In the genomic region with DNA sequence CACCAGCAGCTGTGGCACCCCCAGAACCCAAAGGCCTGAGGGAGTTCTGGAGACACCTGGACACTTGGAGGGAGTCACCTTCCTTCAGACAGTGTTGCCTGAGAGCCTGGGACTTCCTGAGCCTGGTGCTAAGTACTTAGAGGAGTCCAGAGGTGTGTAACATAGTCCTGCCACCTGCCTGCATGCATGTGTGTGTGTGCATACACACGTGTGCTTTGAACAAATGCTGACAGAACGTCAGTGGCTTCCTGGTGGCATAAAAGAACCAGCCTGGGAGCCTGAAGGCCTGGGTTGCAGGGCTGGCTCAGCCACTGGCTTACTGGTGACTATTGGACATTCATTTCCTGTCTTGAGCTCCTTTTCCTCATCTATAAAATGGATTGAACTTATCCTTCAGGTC, we compare ENCODE assay signal across 19 cellular contexts. TPM values are rescaled to one million over a fixed set of nuclear protein-coding genes. Genes with fewer than 3 reads are reported as not detected.
A peak's percentile ranks its signal among the peaks of the same experiment; 100 is the strongest.
DNase-seq lines count a peak whose midpoint lies in the region; ATAC-seq and TF ChIP-seq lines count a peak whose summit lies in the region.
"Had no signal": no experiment of that assay in that cellular context is flagged by ENCODE, and none has a peak within 500 bp of the region (broad histone marks: within the 10 kb centered on the region; RNA-seq: fewer than 3 reads in every experiment).

No MANE protein-coding gene starts in this region.

- H4K20me1 ChIP-seq in BLaER1 treated with 17β-estradiol and CSF1 and Interleukin-3, amounts not matched to agents 10 nM and 100 nM, result no peaks in the 10 kb centered on the region
- H4K20me1 ChIP-seq in IMR-90 (ENCODE audit: insufficient read depth, low read length), result no peaks in the 10 kb centered on the region

- no peak overlapping the region for H3K27ac ChIP-seq in BLaER1 treated with 17β-estradiol and CSF1 and Interleukin-3, amounts not matched to agents 10 nM and 100 nM
- no peak overlapping the region for H3K27ac ChIP-seq in IMR-90 (ENCODE audit: insufficient read depth, low read length)
- H3K27ac ChIP-seq: HL-60 had no signal

- H2AK5ac ChIP-seq in IMR-90 (ENCODE audit: low read depth, low read length), result no peak overlapping the region

- H3K9me3 Mint-ChIP-seq in natural killer cell treated with Interleukin-12 subunit alpha and Interleukin-12 subunit beta and Interleukin-15 and Interleukin-18, amount 100 ng/mL, for 72 hours, result no peaks in the 10 kb centered on the region
- H3K9me3 Mint-ChIP-seq: CD14-positive monocyte; CD4-positive, alpha-beta memory T cell; GM23338; IgD-negative memory B cell had no signal

- H3K4me3 ChIP-seq in BLaER1 treated with 17β-estradiol and CSF1 and Interleukin-3, amounts not matched to agents 10 nM and 100 nM, result no peak overlapping the region
- no peak overlapping the region for H3K4me3 ChIP-seq in IMR-90 (ENCODE audit: insufficient read depth, low read depth, low read length)
- H3K4me3 ChIP-seq: GM23338 had no signal

- H3K4me1 Mint-ChIP-seq in natural killer cell treated with Interleukin-12 subunit alpha and Interleukin-12 subunit beta and Interleukin-15 and Interleukin-18, amount 100 ng/mL, for 72 hours (ENCODE audit: low read depth in 2 of 2), result no peaks in the 10 kb centered on the region
- H3K4me1 Mint-ChIP-seq: CD14-positive monocyte; CD4-positive, alpha-beta memory T cell; IgD-negative memory B cell had no signal

- DNase-seq in IMR-90, result no peak
- no peak for DNase-seq in T-helper 1 cell
- no peak for DNase-seq in NCI-H2081 treated with DMSO at 0.1 percent for 48 hours (lab: John Stamatoyannopoulos, UW)
- DNase-seq in natural killer cell treated with Interleukin-12 subunit alpha and Interleukin-12 subunit beta and Interleukin-15 and Interleukin-18, amount 100 ng/mL, for 72 hours (ENCODE audit: low spot score), result no peak
- DNase-seq: ACHN; BE2C; Calu3; CD4-positive, alpha-beta memory T cell; GDM1; HCEC 1CT; KG1 had no signal

- TF ChIP-seq POLR2A in IMR-90 (IDR thresholded peaks at IDR 0.05; ENCODE audit: low read depth, low read length), result no peak

- H3K18ac ChIP-seq in IMR-90 (ENCODE audit: low read depth, low read length), result no peak overlapping the region

- no peak for TF ChIP-seq RAD21 in IMR-90 (IDR thresholded peaks at IDR 0.05; ENCODE audit: low read length)

- no peak overlapping the region for H2BK120ac ChIP-seq in IMR-90 (ENCODE audit: low read depth, low read length)

- 50% methylated on average over 1 of the region's 2 CpGs; no CpG with 5 or more reads in 1 of the 2 experiments for WGBS in IMR-90 (ENCODE audit: extremely low coverage in 2 of 2, insufficient read length in 1 of 2), 2 experiments

- in situ Hi-C loops in IMR-90 (cut with MboI; ENCODE audit: low sequenced_read_pairs), result loop anchor here (5.0 kb wide), 1 partner anchor 38 kb away; no protein-coding TSS in a partner anchor

- no peaks in the 10 kb centered on the region for H3K36me3 Mint-ChIP-seq in natural killer cell treated with Interleukin-12 subunit alpha and Interleukin-12 subunit beta and Interleukin-15 and Interleukin-18, amount 100 ng/mL, for 72 hours
- H3K36me3 Mint-ChIP-seq: CD14-positive monocyte; CD4-positive, alpha-beta memory T cell; IgD-negative memory B cell had no signal

- H4K5ac ChIP-seq in IMR-90 (ENCODE audit: low read depth, low read length), result no peak overlapping the region

- no peaks in the 10 kb centered on the region for H3K27me3 ChIP-seq in BLaER1 treated with 17β-estradiol and CSF1 and Interleukin-3, amounts not matched to agents 10 nM and 100 nM
- H3K27me3 ChIP-seq in IMR-90 (ENCODE audit: control insufficient read depth, insufficient read depth, low read length), result peaks cover 16% of the 10 kb centered on the region
- H3K27me3 ChIP-seq: BE2C had no signal

- no peak overlapping the region for H3K23ac ChIP-seq in IMR-90 (ENCODE audit: low read depth, low read length)

- H3K14ac ChIP-seq in IMR-90 (replicated peaks; ENCODE audit: low read depth, low read length), result no peak overlapping the region

- H4K8ac ChIP-seq in IMR-90 (ENCODE audit: low read depth in 2 of 2, low read length in 2 of 2), result no peak overlapping the region

- ATAC-seq in IMR-90 (ENCODE audit: low read depth) (no peak), esophagus mucosa (peak; percentile 72)
- no peak for ATAC-seq in natural killer cell treated with Interleukin-12 subunit alpha and Interleukin-12 subunit beta and Interleukin-15 and Interleukin-18, amount 100 ng/mL, for 72 hours
- ATAC-seq: GM23338 had no signal

- no peak overlapping the region for H3K27ac Mint-ChIP-seq in natural killer cell treated with Interleukin-12 subunit alpha and Interleukin-12 subunit beta and Interleukin-15 and Interleukin-18, amount 100 ng/mL, for 72 hours
- H3K27ac Mint-ChIP-seq: CD14-positive monocyte; CD4-positive, alpha-beta memory T cell; GM23338; IgD-negative memory B cell had no signal

- no peak overlapping the region for H2AFZ ChIP-seq in IMR-90 (replicated peaks; ENCODE audit: low read length, poor library complexity)
- H2AFZ ChIP-seq: GM23338 had no signal

- intact Hi-C loops in IMR-90 (cut with micrococcal nuclease), result no loop called here

- BruUV-seq in IMR-90 (replicated peaks; lab: Mats Ljungman, UMichigan), result no TSS peak

- H3K4ac ChIP-seq in IMR-90 (ENCODE audit: low read depth, low read length), result no peak overlapping the region

- no peak overlapping the region for H3K56ac ChIP-seq in IMR-90 (ENCODE audit: extremely low read depth, insufficient read depth, low read length)

- no peak overlapping the region for H4K91ac ChIP-seq in IMR-90 (ENCODE audit: insufficient read depth, low read depth, low read length)

- H3K4me1 ChIP-seq in BLaER1 treated with 17β-estradiol and CSF1 and Interleukin-3, amounts not matched to agents 10 nM and 100 nM, result peaks cover 25 to 93% (median 73%) of the 10 kb centered on the region in 10 experiments
- H3K4me1 ChIP-seq in IMR-90 (ENCODE audit: control insufficient read depth, insufficient read depth, low read length), result peaks cover 3% of the 10 kb centered on the region
- H3K4me1 ChIP-seq: BE2C had no signal

- H3K27me3 Mint-ChIP-seq in natural killer cell treated with Interleukin-12 subunit alpha and Interleukin-12 subunit beta and Interleukin-15 and Interleukin-18, amount 100 ng/mL, for 72 hours, result peaks cover 6 to 7% of the 10 kb centered on the region in 2 donors

- H2BK15ac ChIP-seq in IMR-90 (ENCODE audit: low read depth, low read length), result no peak overlapping the region

- H2BK5ac ChIP-seq in IMR-90 (ENCODE audit: low read depth, low read length, poor library complexity, severe bottlenecking), result no peak overlapping the region

- peak overlapping the region in 7 of 11 experiments; percentile 10 to 90 (median 77); a peak in 8 of 22 replicates for H3K4me2 ChIP-seq in BLaER1 treated with 17β-estradiol and CSF1 and Interleukin-3, amounts not matched to agents 10 nM and 100 nM
- no peak overlapping the region for H3K4me2 ChIP-seq in IMR-90 (ENCODE audit: low read depth, low read length)
- H3K4me2 ChIP-seq: GM23338 had no signal

- CTCF ChIA-PET in IMR-90 (lab: Yijun Ruan, JAX), result no interaction called here

- no peak for TF ChIP-seq CTCF in IMR-90 (conservative IDR thresholded peaks at IDR 0.05; ENCODE audit: low read depth, low read length)

- peaks cover 0 to 6% (median 0%) of the 10 kb centered on the region in 11 experiments; a peak in 6 of 22 replicates for H3K9me3 ChIP-seq in BLaER1 treated with 17β-estradiol and CSF1 and Interleukin-3, amounts not matched to agents 10 nM and 100 nM (replicated peaks in 1 of 11)
- no peaks in the 10 kb centered on the region for H3K9me3 ChIP-seq in IMR-90 (ENCODE audit: control insufficient read depth, insufficient read depth, low read length)
- H3K9me3 ChIP-seq: BE2C had no signal

- H3K9me1 ChIP-seq in IMR-90 (ENCODE audit: insufficient read depth, low read length), result peaks cover 16% of the 10 kb centered on the region

- H3K36me3 ChIP-seq in BLaER1 treated with 17β-estradiol and CSF1 and Interleukin-3, amounts not matched to agents 10 nM and 100 nM, result peaks cover 0 to 7% (median 0%) of the 10 kb centered on the region in 11 experiments; a peak in 3 of 22 replicates
- no peaks in the 10 kb centered on the region for H3K36me3 ChIP-seq in IMR-90 (ENCODE audit: control insufficient read depth, insufficient read depth, low read length)
- H3K36me3 ChIP-seq: BE2C had no signal

- dilution Hi-C loops in IMR-90 (cut with HindIII; ENCODE audit: low sequenced_read_pairs, unreplicated experiment), result no loop called here

- POLR2A ChIA-PET in IMR-90 (lab: Charles Lee; ENCODE audit: unreplicated experiment), result no interaction called here

- H2AK9ac ChIP-seq in IMR-90 (replicated peaks; ENCODE audit: low read depth, low read length, poor library complexity), result peak overlapping the region; percentile 73

- H3K79me1 ChIP-seq in IMR-90 (ENCODE audit: low read depth in 1 of 2, low read length in 2 of 2), result no peaks in the 10 kb centered on the region

- no peak overlapping the region for H3K4me3 Mint-ChIP-seq in natural killer cell treated with Interleukin-12 subunit alpha and Interleukin-12 subunit beta and Interleukin-15 and Interleukin-18, amount 100 ng/mL, for 72 hours
- H3K4me3 Mint-ChIP-seq: CD14-positive monocyte; CD4-positive, alpha-beta memory T cell; GM23338; IgD-negative memory B cell had no signal

- H3K9ac ChIP-seq in BLaER1 treated with 17β-estradiol and CSF1 and Interleukin-3, amounts not matched to agents 10 nM and 100 nM, result no peak overlapping the region
- no peak overlapping the region for H3K9ac ChIP-seq in IMR-90 (ENCODE audit: low read depth, low read length)

- no peak overlapping the region for H2BK20ac ChIP-seq in IMR-90 (ENCODE audit: low read depth, low read length)

RNA-seq across cellular contexts. Expression of gene CPN2, which starts 3.2 kb away (rescaled TPM):
- total RNA-seq in IMR-90 (2012; rRNA removed) (not detected in 2 replicates), esophagus mucosa (not detected)
- 0.07 TPM in 2 replicates for polyA plus RNA-seq in IMR-90 (2012; rRNA removed)
- polyA plus RNA-seq in IMR-90 (2012; cell fraction: cytosol; rRNA removed), result 0.10 TPM in 1 of 2 replicates, not detected in the other
- polyA plus RNA-seq in IMR-90 (2012; cell fraction: nucleus; rRNA removed; ENCODE audit: low replicate concordance), result 0.11 and 0.21 TPM in 2 replicates
- total RNA-seq in natural killer cell treated with Interleukin-12 subunit alpha and Interleukin-12 subunit beta and Interleukin-15 and Interleukin-18, amount 100 ng/mL, for 72 hours, result not detected
- total RNA-seq: Calu3; CD4-positive, alpha-beta memory T cell; Daoy; HT1080 had no signal
- polyA plus RNA-seq: CD14-positive monocyte; CD4-positive, alpha-beta memory T cell; IgD-negative memory B cell had no signal

RNA-seq across cellular contexts. Expression of gene LRRC15, which starts 15.2 kb away (rescaled TPM):
- 2.5 and 3.3 TPM in 2 replicates for total RNA-seq in IMR-90 (2012; rRNA removed)
- 9.0 and 9.7 TPM in 2 replicates for polyA plus RNA-seq in IMR-90 (2012; rRNA removed)
- polyA plus RNA-seq in IMR-90 (2012; cell fraction: cytosol; rRNA removed), result 3.9 and 6.9 TPM in 2 replicates
- polyA plus RNA-seq in IMR-90 (2012; cell fraction: nucleus; rRNA removed; ENCODE audit: low replicate concordance), result 4.2 TPM in 2 replicates
- total RNA-seq in esophagus mucosa, result 0.04 TPM
- total RNA-seq in natural killer cell treated with Interleukin-12 subunit alpha and Interleukin-12 subunit beta and Interleukin-15 and Interleukin-18, amount 100 ng/mL, for 72 hours, result not detected
- total RNA-seq: Calu3; CD4-positive, alpha-beta memory T cell had no signal
- polyA plus RNA-seq: CD14-positive monocyte; CD4-positive, alpha-beta memory T cell; IgD-negative memory B cell had no signal

RNA-seq across cellular contexts. Expression of gene GP5, which starts 44.8 kb away (rescaled TPM):
- total RNA-seq in IMR-90 (2012; rRNA removed) (under 0.01 TPM in 2 replicates), esophagus mucosa (0.08 TPM)
- 0.12 and 0.16 TPM in 2 replicates for polyA plus RNA-seq in IMR-90 (2012; rRNA removed)
- polyA plus RNA-seq in IMR-90 (2012; cell fraction: cytosol; rRNA removed), result 0.01 and 0.09 TPM in 2 replicates
- polyA plus RNA-seq in IMR-90 (2012; cell fraction: nucleus; rRNA removed; ENCODE audit: low replicate concordance), result 0.34 and 0.40 TPM in 2 replicates
- total RNA-seq in natural killer cell treated with Interleukin-12 subunit alpha and Interleukin-12 subunit beta and Interleukin-15 and Interleukin-18, amount 100 ng/mL, for 72 hours, result under 1 TPM in 1 of 2 donors, not detected in 1; 0.24 TPM
- total RNA-seq: Daoy, HT1080 had no signal
